ENCODE assay signal across 30 cellular contexts in the genomic region with DNA sequence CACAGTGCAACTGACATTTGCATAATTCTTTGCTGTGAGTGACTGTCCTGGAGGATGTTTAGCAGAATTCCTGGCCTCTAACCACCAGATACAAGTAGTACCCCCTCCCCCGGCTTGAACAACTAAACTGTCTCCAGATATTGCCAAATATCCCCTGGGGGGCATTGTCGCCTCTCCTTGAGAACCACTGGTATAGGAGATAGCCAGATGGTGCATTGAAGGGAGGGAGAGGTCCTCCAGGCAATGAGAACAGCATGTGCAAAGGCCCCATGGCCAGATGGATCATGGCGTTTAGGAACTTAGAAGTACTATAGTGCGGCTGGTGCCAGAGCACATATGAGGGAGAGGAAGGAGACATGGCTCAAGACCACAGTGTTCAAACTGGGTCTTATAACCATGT. TPM values are rescaled to one million over a fixed set of nuclear protein-coding genes. Genes with fewer than 3 reads are reported as not detected.
DNase-seq lines count a peak whose midpoint lies in the region; ATAC-seq, FAIRE-seq and TF ChIP-seq lines count a peak whose summit lies in the region.
"Had no signal": no experiment of that assay in that cellular context is flagged by ENCODE, and none has a peak within 500 bp of the region (broad histone marks: within the 10 kb centered on the region; RNA-seq: fewer than 3 reads in every experiment).

No MANE protein-coding gene starts in this region.

- H3K36me3 Mint-ChIP-seq in activated B cell treated with CpG ODN at 0.5 μM for 24 hours (ENCODE audit: low read depth): no peaks in the 10 kb centered on the region
- H3K36me3 Mint-ChIP-seq in immature natural killer cell: no peaks in the 10 kb centered on the region
- H3K36me3 Mint-ChIP-seq: CD14-positive monocyte had no signal

- CTCF ChIA-PET in activated B cell treated with CpG ODN at 0.5 μM for 24 hours (lab: Charles Lee): interaction anchor here (0.6 kb wide), 1 partner anchor 247 kb away, joined by 4 read pairs; no protein-coding TSS in a partner anchor

- no peaks in the 10 kb centered on the region for H3K36me3 ChIP-seq in testis (ENCODE audit: low read depth, missing control alignments)
- H3K36me3 ChIP-seq: breast epithelium, neural progenitor cell had no signal

- H3K27ac Mint-ChIP-seq in activated B cell treated with CpG ODN at 0.5 μM for 24 hours (no peak overlapping the region), immature natural killer cell (no peak overlapping the region)
- H3K27ac Mint-ChIP-seq: activated CD8-positive, alpha-beta T cell treated with anti-CD3 and anti-CD28 coated beads for 36 hours; activated naive CD4-positive, alpha-beta T cell treated with anti-CD3 and anti-CD28 coated beads for 36 hours; CD14-positive monocyte; neural progenitor cell; T-helper 2 cell treated with Interferon-gamma antibody and Interleukin-4, amounts not matched to agents 5 μg/mL and 100 μg/mL, for 36 hours had no signal

- no peaks in the 10 kb centered on the region for H3K9me3 ChIP-seq in testis
- H3K9me3 ChIP-seq: breast epithelium had no signal

- no peak overlapping the region for H3K27ac ChIP-seq in testis
- H3K27ac ChIP-seq: breast epithelium, neural progenitor cell, skin epidermis had no signal

- no peaks in the 10 kb centered on the region for H3K9me3 Mint-ChIP-seq in activated B cell treated with CpG ODN at 0.5 μM for 24 hours
- no peaks in the 10 kb centered on the region for H3K9me3 Mint-ChIP-seq in immature natural killer cell
- H3K9me3 Mint-ChIP-seq: activated CD8-positive, alpha-beta T cell treated with anti-CD3 and anti-CD28 coated beads for 36 hours; activated naive CD4-positive, alpha-beta T cell treated with anti-CD3 and anti-CD28 coated beads for 36 hours; activated T-cell treated with anti-CD3 and anti-CD28 coated beads, Interleukin-2, amount 50 U/mL, for 4 hours; CD14-positive monocyte; neural progenitor cell; T-helper 2 cell treated with Interferon-gamma antibody and Interleukin-4, amounts not matched to agents 5 μg/mL and 100 μg/mL, for 36 hours had no signal

- FAIRE-seq in D721Med (lab: Jason Lieb, UNC): no peak
- FAIRE-seq: endometrium, keratinocyte had no signal

- no peak overlapping the region for H3K4me3 ChIP-seq in testis
- H3K4me3 ChIP-seq: breast epithelium, lung, neural progenitor cell, skin epidermis had no signal

- no peak for TF ChIP-seq CTCF in activated B cell treated with CpG ODN at 0.5 μM for 24 hours (IDR thresholded peaks at IDR 0.05)
- TF ChIP-seq CTCF in testis (IDR thresholded peaks at IDR 0.05): no peak
- no peak for TF ChIP-seq CTCF in D721Med (IDR thresholded peaks at IDR 0.05; ENCODE audit: insufficient read depth, missing control alignments)

- DNase-seq in NCI-H524 treated with DMSO at 0.1 percent for 48 hours (lab: John Stamatoyannopoulos, UW): peak; percentile 79
- peak; percentile 8 for DNase-seq in activated B cell treated with CpG ODN at 0.5 μM for 24 hours
- DNase-seq in left lobe of liver (ENCODE audit: low spot score): peak; percentile 24
- peak; percentile 7 for DNase-seq in testis
- DNase-seq in immature natural killer cell: no peak
- no peak for DNase-seq in D721Med (ENCODE audit: insufficient read length, low spot score)
- DNase-seq: activated CD8-positive, alpha-beta T cell treated with anti-CD3 and anti-CD28 coated beads for 36 hours; activated naive CD4-positive, alpha-beta T cell treated with anti-CD3 and anti-CD28 coated beads for 36 hours; activated T-cell treated with anti-CD3 and anti-CD28 coated beads, Interleukin-2, amount 50 U/mL, for 4 hours; amniotic stem cell; Calu3; cortex of kidney; NCI-H1048; NCI-H2029; NCI-H774; OCI-M1; stimulated activated CD4-positive, alpha-beta T cell treated with anti-CD3 and anti-CD28 coated beads, Interleukin-1b, Interleukin-23, amount 100 ng/mL, for 48 hours; substantia nigra had no signal

- intact Hi-C loops in activated B cell treated with CpG ODN at 0.5 μM for 24 hours (cut with micrococcal nuclease) (no loop called here), testis (cut with DNase I; ENCODE audit: low total_unique reads) (no loop called here)

- peaks cover 8% of the 10 kb centered on the region for H3K4me1 ChIP-seq in testis
- H3K4me1 ChIP-seq: breast epithelium, neural progenitor cell had no signal

- H3K27me3 ChIP-seq in testis: no peaks in the 10 kb centered on the region
- H3K27me3 ChIP-seq: breast epithelium, neural progenitor cell had no signal

- H3K27me3 Mint-ChIP-seq in activated B cell treated with CpG ODN at 0.5 μM for 24 hours (no peaks in the 10 kb centered on the region), immature natural killer cell (ENCODE audit: low read depth in 3 of 3) (peaks cover 0 to 6% (median 0%) of the 10 kb centered on the region in 3 donors)
- H3K27me3 Mint-ChIP-seq: activated CD8-positive, alpha-beta T cell treated with anti-CD3 and anti-CD28 coated beads for 36 hours had no signal

- H3K4me3 Mint-ChIP-seq in activated B cell treated with CpG ODN at 0.5 μM for 24 hours: no peak overlapping the region
- H3K4me3 Mint-ChIP-seq in immature natural killer cell: no peak overlapping the region
- H3K4me3 Mint-ChIP-seq: activated CD8-positive, alpha-beta T cell treated with anti-CD3 and anti-CD28 coated beads for 36 hours; activated naive CD4-positive, alpha-beta T cell treated with anti-CD3 and anti-CD28 coated beads for 36 hours; activated T-cell treated with anti-CD3 and anti-CD28 coated beads, Interleukin-2, amount 50 U/mL, for 4 hours; CD14-positive monocyte; neural progenitor cell; T-helper 2 cell treated with Interferon-gamma antibody and Interleukin-4, amounts not matched to agents 5 μg/mL and 100 μg/mL, for 36 hours had no signal

- H3K4me1 Mint-ChIP-seq in activated B cell treated with CpG ODN at 0.5 μM for 24 hours (peaks cover 6% of the 10 kb centered on the region), immature natural killer cell (peaks cover 0 to 2% of the 10 kb centered on the region in 2 donors)

- ATAC-seq in activated B cell treated with CpG ODN at 0.5 μM for 24 hours (ENCODE audit: low read depth) (no peak), left lobe of liver (no peak), HG02938 (IDR thresholded peaks at IDR 0.05; ENCODE audit: unreplicated experiment) (no peak)
- ATAC-seq: activated CD8-positive, alpha-beta T cell treated with anti-CD3 and anti-CD28 coated beads for 36 hours; activated T-cell treated with anti-CD3 and anti-CD28 coated beads, Interleukin-2, amount 50 U/mL, for 4 hours; Right ventricle myocardium inferior had no signal

- POLR2A ChIA-PET in activated B cell treated with CpG ODN at 0.5 μM for 24 hours (lab: Charles Lee): no interaction called here

- TF ChIP-seq POLR2A in testis (IDR thresholded peaks at IDR 0.05): no peak

- WGBS in testis, 2 donors: 89 to 91% methylated on average over 4 of the region's 4 CpGs

RNA-seq across cellular contexts. Expression of gene ORM1, which starts 18.9 kb away (rescaled TPM):
- not detected in 2 replicates for total RNA-seq in activated B cell treated with CpG ODN at 0.5 μM for 24 hours
- 19,737 TPM for total RNA-seq in left lobe of liver
- not detected for total RNA-seq in testis
- polyA plus RNA-seq in testis (ENCODE audit: insufficient read depth, low read depth, low replicate concordance): 1.6 TPM
- polyA plus RNA-seq in immature natural killer cell: not detected
- total RNA-seq: activated CD8-positive, alpha-beta T cell treated with anti-CD3 and anti-CD28 coated beads for 36 hours; activated naive CD4-positive, alpha-beta T cell treated with anti-CD3 and anti-CD28 coated beads for 36 hours; Calu3; glomerular endothelial cell; pulmonary artery endothelial cell had no signal
- polyA plus RNA-seq: keratinocyte had no signal

RNA-seq across cellular contexts. Expression of gene ORM2, which starts 25.7 kb away (rescaled TPM):
- total RNA-seq in activated B cell treated with CpG ODN at 0.5 μM for 24 hours (not detected in 2 replicates), left lobe of liver (4,103 TPM), testis (under 1 TPM in 1 of 2 donors, not detected in 1; 0.56 TPM)
- polyA plus RNA-seq in testis (ENCODE audit: insufficient read depth, low read depth, low replicate concordance) (2.3 TPM), immature natural killer cell (not detected)
- total RNA-seq: activated CD8-positive, alpha-beta T cell treated with anti-CD3 and anti-CD28 coated beads for 36 hours; activated naive CD4-positive, alpha-beta T cell treated with anti-CD3 and anti-CD28 coated beads for 36 hours; Calu3; glomerular endothelial cell; pulmonary artery endothelial cell; Right ventricle myocardium inferior had no signal
- polyA plus RNA-seq: keratinocyte had no signal

Comparison
In these comparisons a context has a peak if more than half of its experiments do, and no peak if none do; other contexts are left out.
1. DNase-seq: peak in NCI-H524 treated with DMSO at 0.1 percent for 48 hours (single experiment), activated B cell treated with CpG ODN at 0.5 μM for 24 hours (single experiment), left lobe of liver (single experiment) and testis (single experiment); none in immature natural killer cell (0 of 3) and D721Med (single experiment).
2. RNA of gene ORM1, which starts 18.9 kb away (total RNA-seq): 19,737 TPM in left lobe of liver (single experiment); not detected in activated B cell treated with CpG ODN at 0.5 μM for 24 hours and not detected in testis; every median in the first group is over 1,000 times any median in the second.
3. RNA of gene ORM2, which starts 25.7 kb away (total RNA-seq): 4,103 TPM in left lobe of liver (single experiment); 0.56 TPM in testis and not detected in activated B cell treated with CpG ODN at 0.5 μM for 24 hours; every median in the first group is over 1,000 times any median in the second.